Comparison of ENCODE assay signal across 24 cellular contexts in genomic region chr3:94513600-94513999, GRCh38.
"Had no signal": no experiment of that assay in that cellular context is flagged by ENCODE, and none has a peak within 500 bp of the region (broad histone marks: within the 10 kb centered on the region; RNA-seq: fewer than 3 reads in every experiment).

No MANE protein-coding gene starts in this region.

- H3K27ac Mint-ChIP-seq: activated CD4-positive, alpha-beta T cell treated with anti-CD3 and anti-CD28 coated beads for 36 hours; activated naive CD8-positive, alpha-beta T cell; activated T-helper 2 cell treated with anti-CD3 and anti-CD28 coated beads, Interferon-gamma antibody, Interleukin-2, Interleukin-4, amounts not matched to agents 10 μg/mL and 5 μg/mL and 100 μg/mL, durations not matched to agents 14 hours and 24 hours and 36 hours; memory B cell; natural killer cell treated with Interleukin-12 subunit alpha and Interleukin-12 subunit beta and Interleukin-15 and Interleukin-18, amount 100 ng/mL, for 72 hours; stimulated activated naive CD8-positive, alpha-beta T cell treated with anti-CD3 and anti-CD28 coated beads, Interleukin-15, amount 100 ng/mL, for 72 hours; WTC11 had no signal

- H3K4me1 Mint-ChIP-seq: activated CD4-positive, alpha-beta T cell treated with anti-CD3 and anti-CD28 coated beads for 36 hours; memory B cell; stimulated activated naive CD8-positive, alpha-beta T cell treated with anti-CD3 and anti-CD28 coated beads, Interleukin-15, amount 100 ng/mL, for 72 hours had no signal

- H3K36me3 Mint-ChIP-seq: activated naive CD8-positive, alpha-beta T cell; memory B cell; natural killer cell treated with Interleukin-12 subunit alpha and Interleukin-12 subunit beta and Interleukin-15 and Interleukin-18, amount 100 ng/mL, for 72 hours; WTC11 had no signal

- H3K9me3 Mint-ChIP-seq: activated T-helper 2 cell treated with anti-CD3 and anti-CD28 coated beads, Interferon-gamma antibody, Interleukin-2, Interleukin-4, amounts not matched to agents 10 μg/mL and 5 μg/mL and 100 μg/mL, durations not matched to agents 14 hours and 24 hours and 36 hours; memory B cell; stimulated activated naive CD8-positive, alpha-beta T cell treated with anti-CD3 and anti-CD28 coated beads, Interleukin-15, amount 100 ng/mL, for 72 hours; WTC11 had no signal

- H3K4me3 Mint-ChIP-seq: activated CD4-positive, alpha-beta T cell treated with anti-CD3 and anti-CD28 coated beads for 36 hours; activated naive CD8-positive, alpha-beta T cell; activated T-cell treated with anti-CD3 and anti-CD28 coated beads, Interleukin-2, amount 50 U/mL, for 4 hours; memory B cell; natural killer cell treated with Interleukin-12 subunit alpha and Interleukin-12 subunit beta and Interleukin-15 and Interleukin-18, amount 100 ng/mL, for 72 hours; stimulated activated naive CD8-positive, alpha-beta T cell treated with anti-CD3 and anti-CD28 coated beads, Interleukin-15, amount 100 ng/mL, for 72 hours; WTC11 had no signal

- ATAC-seq: activated CD4-positive, alpha-beta T cell treated with anti-CD3 and anti-CD28 coated beads for 36 hours; activated T-cell treated with anti-CD3 and anti-CD28 coated beads, Interleukin-2, amount 50 U/mL, for 4 hours; heart right ventricle; left cardiac atrium; natural killer cell treated with Interleukin-12 subunit alpha and Interleukin-12 subunit beta and Interleukin-15 and Interleukin-18, amount 100 ng/mL, for 72 hours; psoas muscle; right cardiac atrium; stimulated activated naive CD8-positive, alpha-beta T cell treated with anti-CD3 and anti-CD28 coated beads, Interleukin-15, amount 100 ng/mL, for 72 hours; WTC11 had no signal

- DNase-seq: activated CD4-positive, alpha-beta T cell treated with anti-CD3 and anti-CD28 coated beads for 36 hours; activated CD4-positive, alpha-beta T cell treated with anti-CD3 and anti-CD28 coated beads, Interleukin-2, amount 50 U/mL, for 4 hours; activated CD8-positive, alpha-beta memory T cell treated with anti-CD3 and anti-CD28 coated beads, Interleukin-2, amount 50 U/mL, for 48 hours; activated naive CD4-positive, alpha-beta T cell; activated T-cell treated with anti-CD3 and anti-CD28 coated beads, Interleukin-2, amount 50 U/mL, for 4 hours; central memory CD4-positive, alpha-beta T cell; dermis blood vessel endothelial cell; effector CD8-positive, alpha-beta T cell; erythroblast; foreskin fibroblast; heart right ventricle; islet precursor cell; left cardiac atrium; ovary; psoas muscle; right cardiac atrium; stimulated activated CD4-positive, alpha-beta T cell treated with anti-CD3 and anti-CD28 coated beads, Interleukin-4, amount 100 ng/mL, for 24 hours; stimulated activated naive CD8-positive, alpha-beta T cell treated with anti-CD3 and anti-CD28 coated beads, Interleukin-15, amount 100 ng/mL, for 72 hours; tibial artery had no signal

- H3K27me3 Mint-ChIP-seq: activated CD4-positive, alpha-beta T cell treated with anti-CD3 and anti-CD28 coated beads for 36 hours; activated naive CD8-positive, alpha-beta T cell; memory B cell; natural killer cell treated with Interleukin-12 subunit alpha and Interleukin-12 subunit beta and Interleukin-15 and Interleukin-18, amount 100 ng/mL, for 72 hours; stimulated activated naive CD8-positive, alpha-beta T cell treated with anti-CD3 and anti-CD28 coated beads, Interleukin-15, amount 100 ng/mL, for 72 hours had no signal
